In genomic region chr13:77478645-77478997, GRCh38 we compare ENCODE assay signal across 8 cellular contexts. TPM values are rescaled to one million over a fixed set of nuclear protein-coding genes. Genes with fewer than 3 reads are reported as not detected.
DNase-seq lines count a peak whose midpoint lies in the region; TF ChIP-seq lines count a peak whose summit lies in the region.

No MANE protein-coding gene starts in this region.

- H3K9me3 ChIP-seq in stomach smooth muscle (ENCODE audit: control insufficient read depth in 2 of 2, low read length in 2 of 2), result no peaks in the 10 kb centered on the region

- no peaks in the 10 kb centered on the region for H3K36me3 ChIP-seq in stomach smooth muscle (ENCODE audit: control insufficient read depth in 2 of 2, insufficient read depth in 2 of 2, low read length in 2 of 2)

- peaks cover 3% of the 10 kb centered on the region for H3K4me1 ChIP-seq in stomach smooth muscle (ENCODE audit: control insufficient read depth, insufficient read depth, low read length)

- peak; percentile 34 for TF ChIP-seq CTCF in RWPE1 (conservative IDR thresholded peaks at IDR 0.05; ENCODE audit: low read depth)
- TF ChIP-seq CTCF in foreskin fibroblast (IDR thresholded peaks at IDR 0.05; ENCODE audit: low read depth, low read length), result no peak

- CTCF ChIA-PET in activated CD4-positive, alpha-beta T cell treated with anti-CD3 and anti-CD28 coated beads, Interleukin-2, amount 10 ng/mL, durations not matched to agents 7 days and 5 days (lab: Charles Lee), result interaction anchor here (0.6 to 1.5 kb wide), 11 partner anchors 14 to 359 kb away, joined by 3 to 9 read pairs (median 3); partner anchors contain the start of gene MYCBP2
- CTCF ChIA-PET in RWPE1 (lab: Yijun Ruan, JAX), result interaction anchor here (0.6 to 2.5 kb wide), 27 partner anchors 14 to 1731 kb away, joined by 3 to 13 read pairs (median 4); no protein-coding TSS in a partner anchor

- POLR2A ChIA-PET in activated CD4-positive, alpha-beta T cell treated with anti-CD3 and anti-CD28 coated beads, Interleukin-2, amount 10 ng/mL, durations not matched to agents 7 days and 5 days (lab: Charles Lee), result no interaction called here
- POLR2A ChIA-PET in RWPE1 (lab: Yijun Ruan, JAX; ENCODE audit: low non-redundant PET), result interaction anchor here (0.6 kb wide), 1 partner anchor 18 kb away, joined by 5 read pairs; no protein-coding TSS in a partner anchor

- H3K27me3 ChIP-seq in stomach smooth muscle (ENCODE audit: control insufficient read depth in 1 of 2, insufficient read depth in 2 of 2, low read length in 2 of 2), result no peaks in the 10 kb centered on the region

- peak overlapping the region; percentile 87 for H3K27ac Mint-ChIP-seq in activated CD4-positive, alpha-beta T cell treated with anti-CD3 and anti-CD28 coated beads, Interleukin-2, amount 10 ng/mL, durations not matched to agents 7 days and 5 days

- DNase-seq in activated CD4-positive, alpha-beta T cell treated with anti-CD3 and anti-CD28 coated beads, Interleukin-2, amount 10 ng/mL, durations not matched to agents 7 days and 5 days, result no peak
- DNase-seq in activated CD4-positive, alpha-beta T cell treated with anti-CD3 and anti-CD28 coated beads for 4 hours, result no peak
- DNase-seq in RWPE1 (ENCODE audit: low spot score) (no peak), foreskin fibroblast (no peak), SW 1271 (lab: John Stamatoyannopoulos, UW) (no peak)
- no peak for DNase-seq in NK-92 treated with Interleukin-12 subunit alpha and Interleukin-12 subunit beta, amount 100 ng/mL, for 24 hours (lab: John Stamatoyannopoulos, UW)
- DNase-seq in stimulated activated naive CD4-positive, alpha-beta T cell treated with Interleukin-2 at 50 U/mL for 16 hours (lab: John Stamatoyannopoulos, UW), result no peak

- peaks cover 12% of the 10 kb centered on the region for H3K4me1 Mint-ChIP-seq in activated CD4-positive, alpha-beta T cell treated with anti-CD3 and anti-CD28 coated beads, Interleukin-2, amount 10 ng/mL, durations not matched to agents 7 days and 5 days

- peak overlapping the region; percentile 39 to 58 for H3K4me3 ChIP-seq in foreskin fibroblast (ENCODE audit: low read depth in 1 of 2, low read length in 2 of 2)
- H3K4me3 ChIP-seq in stomach smooth muscle (ENCODE audit: low read length in 2 of 2), result peak overlapping the region; percentile 56 to 69

- H3K4me3 Mint-ChIP-seq in activated CD4-positive, alpha-beta T cell treated with anti-CD3 and anti-CD28 coated beads, Interleukin-2, amount 10 ng/mL, durations not matched to agents 7 days and 5 days, result peak overlapping the region; percentile 74

- H3K9ac ChIP-seq in stomach smooth muscle (ENCODE audit: low read length in 2 of 2), result peak overlapping the region in 1 of 2 donors; percentile 3

- H3K36me3 Mint-ChIP-seq in activated CD4-positive, alpha-beta T cell treated with anti-CD3 and anti-CD28 coated beads, Interleukin-2, amount 10 ng/mL, durations not matched to agents 7 days and 5 days (ENCODE audit: low read depth), result peaks cover 2% of the 10 kb centered on the region

- no peak overlapping the region for H3K27ac ChIP-seq in RWPE1
- no peak overlapping the region for H3K27ac ChIP-seq in stomach smooth muscle (ENCODE audit: low read length)

- H3K27me3 Mint-ChIP-seq in activated CD4-positive, alpha-beta T cell treated with anti-CD3 and anti-CD28 coated beads, Interleukin-2, amount 10 ng/mL, durations not matched to agents 7 days and 5 days, result peaks cover 2% of the 10 kb centered on the region

- H3K9me3 Mint-ChIP-seq in activated CD4-positive, alpha-beta T cell treated with anti-CD3 and anti-CD28 coated beads, Interleukin-2, amount 10 ng/mL, durations not matched to agents 7 days and 5 days, result peaks cover 5% of the 10 kb centered on the region

RNA-seq across cellular contexts. Expression of gene SCEL, which starts 56.9 kb away (rescaled TPM):
- total RNA-seq in activated CD4-positive, alpha-beta T cell treated with anti-CD3 and anti-CD28 coated beads, Interleukin-2, amount 10 ng/mL, durations not matched to agents 7 days and 5 days, result not detected
